8 cellular contexts compared by ENCODE assay signal in genomic region chr5:150129813-150130492, GRCh38. TPM values are rescaled to one million over a fixed set of nuclear protein-coding genes. Genes with fewer than 3 reads are reported as not detected.
DNase-seq lines count a peak whose midpoint lies in the region; ATAC-seq, FAIRE-seq and TF ChIP-seq lines count a peak whose summit lies in the region.

No MANE protein-coding gene starts in this region.

- peak; percentile 76 to 93 for ATAC-seq in A549
- ATAC-seq in T-helper 17 cell, result peak; percentile 54
- ATAC-seq in GM19397 (IDR thresholded peaks at IDR 0.05; ENCODE audit: unreplicated experiment), result no peak

- CTCF ChIA-PET in A549 (lab: Yijun Ruan, JAX) (interaction anchor here (0.6 to 11.7 kb wide), 42 partner anchors 9 to 310 kb away, joined by 3 to 98 read pairs (median 4); partner anchors contain the start of gene CDX1), MCF 10A (lab: Yijun Ruan, JAX) (interaction anchor here (0.6 to 5.3 kb wide), 40 partner anchors 8 to 305 kb away, joined by 3 to 45 read pairs (median 4); no protein-coding TSS in a partner anchor)

- no peak for FAIRE-seq in A549 (lab: Jason Lieb, UNC)

- H3K9me3 ChIP-seq in A549 (no peaks in the 10 kb centered on the region), T-helper 17 cell (ENCODE audit: control insufficient read depth, low read length, poor library complexity, severe bottlenecking) (no peaks in the 10 kb centered on the region)

- TF ChIP-seq EP300 in A549 (IDR thresholded peaks at IDR 0.05), result no peak

- H3K27ac ChIP-seq in A549, result peak overlapping the region; percentile 39 to 76; a peak in 5 of 6 replicates

- BruUV-seq in MCF 10A (replicated peaks; lab: Mats Ljungman, UMichigan), result no TSS peak

- H3K9me3 Mint-ChIP-seq in MCF 10A (ENCODE audit: unreplicated experiment), result no peaks in the 10 kb centered on the region

- H3K27ac Mint-ChIP-seq in T-helper 17 cell (no peak overlapping the region), MCF 10A (ENCODE audit: low read depth, unreplicated experiment) (no peak overlapping the region)

- POLR2A ChIA-PET in A549 (lab: Yijun Ruan, JAX), result no interaction called here
- POLR2A ChIA-PET in MCF 10A (lab: Yijun Ruan, JAX), result interaction anchor here (0.6 to 0.9 kb wide), 2 partner anchors 13 to 84 kb away, joined by 3 to 4 read pairs; no protein-coding TSS in a partner anchor

- 21% methylated on average over 22 of the region's 25 CpGs for WGBS in A549 (ENCODE audit: missing lambda C conversion rate)

- H3K36me3 Mint-ChIP-seq in T-helper 17 cell (ENCODE audit: low read depth) (no peaks in the 10 kb centered on the region), MCF 10A (ENCODE audit: insufficient read depth, unreplicated experiment) (no peaks in the 10 kb centered on the region)

- no peak for TF ChIP-seq POLR2A in A549 (IDR thresholded peaks at IDR 0.05; ENCODE audit: low read length)

- DNase-seq in A549 (ENCODE audit: low read depth in 1 of 2, low spot score in 1 of 2) (peak; percentile 71 to 94), GM12865 (ENCODE audit: low read depth) (peak; percentile 71), HuH-7.5 (ENCODE audit: low spot score) (peak; percentile 92), T-helper 17 cell (no peak), MCF 10A (ENCODE audit: unreplicated experiment) (peak; percentile 90), islet precursor cell (peak; percentile 87)
- DNase-seq in stimulated activated CD4-positive, alpha-beta T cell treated with anti-CD3 and anti-CD28 coated beads, Interleukin-12 subunit alpha, Interleukin-12 subunit beta, amount 100 ng/mL, for 4 hours, result peak; percentile 36

- peak overlapping the region; percentile 67 for H3K4me2 ChIP-seq in A549

- peaks cover 4% of the 10 kb centered on the region; the same call in 2 of the 3 replicates for H3K4me1 ChIP-seq in A549

- peaks cover 19% of the 10 kb centered on the region for H3K27me3 Mint-ChIP-seq in T-helper 17 cell
- no peaks in the 10 kb centered on the region for H3K27me3 Mint-ChIP-seq in MCF 10A (ENCODE audit: insufficient read depth, unreplicated experiment)

- H3K4me3 Mint-ChIP-seq in T-helper 17 cell (no peak overlapping the region), MCF 10A (ENCODE audit: unreplicated experiment) (peak overlapping the region; percentile 59)

- no peak overlapping the region for H3K4me3 ChIP-seq in A549
- no peak overlapping the region for H3K4me3 ChIP-seq in GM12865 (ENCODE audit: low read depth, low read length)

- TF ChIP-seq CTCF in A549 (IDR thresholded peaks at IDR 0.05) (peak; percentile 96), GM12865 (IDR thresholded peaks at IDR 0.05; ENCODE audit: insufficient read depth, low read depth, low read length, missing control alignments) (peak; percentile 95), MCF 10A (IDR thresholded peaks at IDR 0.05; ENCODE audit: unreplicated experiment) (peak; percentile 98)

- TF ChIP-seq RAD21 in A549 (conservative IDR thresholded peaks at IDR 0.05 in 1 of 2, IDR thresholded peaks at IDR 0.05 in 1 of 2), result peak; percentile 97

- intact Hi-C loops in MCF 10A (cut with micrococcal nuclease), result loop anchor here (1.0 kb wide), 5 partner anchors 31 to 306 kb away; no protein-coding TSS in a partner anchor

- H3K4me1 Mint-ChIP-seq in T-helper 17 cell (peaks cover 5% of the 10 kb centered on the region), MCF 10A (ENCODE audit: insufficient read depth, unreplicated experiment) (peaks cover 25% of the 10 kb centered on the region)

TF ChIP-seq in A549, 52 proteins besides CTCF, POLR2A, EP300 and RAD21:
- TF ChIP-seq SMC3 (IDR thresholded peaks at IDR 0.05), result peak; percentile 95
- no peak for TF ChIP-seq FOSL2 (IDR thresholded peaks at IDR 0.05)
- TF ChIP-seq FOSL2 (CRISPR knock-in tag; IDR thresholded peaks at IDR 0.05), result no peak
- TF ChIP-seq CHD4 (IDR thresholded peaks at IDR 0.05; ENCODE audit: borderline replicate concordance), result no peak
- no peak for TF ChIP-seq CHD2 (IDR thresholded peaks at IDR 0.05; ENCODE audit: low read length, partially characterized antibody)
- no peak for TF ChIP-seq POLR2AphosphoS2 (conservative IDR thresholded peaks at IDR 0.05; ENCODE audit: low read length)
- TF ChIP-seq, protein P1, sequence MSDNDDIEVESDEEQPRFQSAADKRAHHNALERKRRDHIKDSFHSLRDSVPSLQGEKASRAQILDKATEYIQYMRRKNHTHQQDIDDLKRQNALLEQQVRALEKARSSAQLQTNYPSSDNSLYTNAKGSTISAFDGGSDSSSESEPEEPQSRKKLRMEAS (IDR thresholded peaks at IDR 0.05), result peak; percentile 78
- TF ChIP-seq TP53 (CRISPR knock-in tag; IDR thresholded peaks at IDR 0.05), result no peak
- TF ChIP-seq ESRRA (IDR thresholded peaks at IDR 0.05; ENCODE audit: borderline replicate concordance, low read length), result no peak
- TF ChIP-seq ZFP36 (IDR thresholded peaks at IDR 0.05; ENCODE audit: borderline replicate concordance, partially characterized antibody), result no peak
- TF ChIP-seq CEBPB (IDR thresholded peaks at IDR 0.05), result peak; percentile 91 to 99
- no peak for TF ChIP-seq RCOR1 (IDR thresholded peaks at IDR 0.05; ENCODE audit: low read depth, low read length)
- no peak for TF ChIP-seq EHF (CRISPR knock-in tag; IDR thresholded peaks at IDR 0.05)
- no peak for TF ChIP-seq ZSCAN20 (CRISPR knock-in tag; IDR thresholded peaks at IDR 0.05)
- TF ChIP-seq RNF2 (IDR thresholded peaks at IDR 0.05; ENCODE audit: borderline replicate concordance, low read depth), result no peak
- no peak for TF ChIP-seq RARB (CRISPR knock-in tag; IDR thresholded peaks at IDR 0.05)
- TF ChIP-seq HOXA7 (CRISPR knock-in tag; IDR thresholded peaks at IDR 0.05), result no peak
TF ChIP-seq in A549: peak in this region for 3.

RNA-seq across cellular contexts. Expression of gene PDGFRB, which starts 25.7 kb away (rescaled TPM):
- polyA plus RNA-seq in A549 (2011; rRNA removed) (0.15 and 0.22 TPM in 2 replicates), A549 (2017; fragmentation: RNase III; extraction: RNeasy Plus Mini Kit Qiagen cat#74134 plus additional on column Dnase treatment) (0.05 to 0.24 TPM (median 0.22 TPM) in 3 replicates)
- 0.05 and 0.09 TPM in 2 replicates for polyA plus RNA-seq in A549 (2012; cell fraction: cytosol; rRNA removed)
- 0.18 and 0.38 TPM in 2 replicates for polyA plus RNA-seq in A549 (2012; cell fraction: nucleus; rRNA removed)
- 0.25 and 0.54 TPM in 2 replicates for polyA minus RNA-seq in A549 (2011; rRNA and poly(A)+ RNA removed)
- total RNA-seq in T-helper 17 cell (under 1 TPM in 1 of 2 donors, not detected in 1; 0.57 TPM), MCF 10A (2022) (0.07 and 0.63 TPM in 2 replicates)

RNA-seq across cellular contexts. Expression of gene CDX1, which starts 36.6 kb away (rescaled TPM):
- not detected in 2 replicates for polyA plus RNA-seq in A549 (2011; rRNA removed)
- not detected in 2 replicates for polyA plus RNA-seq in A549 (2012; cell fraction: cytosol; rRNA removed)
- not detected in 2 replicates for polyA plus RNA-seq in A549 (2012; cell fraction: nucleus; rRNA removed)
- polyA plus RNA-seq in A549 (2017; fragmentation: RNase III; extraction: RNeasy Plus Mini Kit Qiagen cat#74134 plus additional on column Dnase treatment), result not detected in 3 replicates
- not detected in 2 replicates for polyA minus RNA-seq in A549 (2011; rRNA and poly(A)+ RNA removed)
- not detected for total RNA-seq in T-helper 17 cell
- not detected in 2 replicates for total RNA-seq in MCF 10A (2022)

RNA-seq across cellular contexts. Expression of gene CSF1R, which starts 43.6 kb away (rescaled TPM):
- polyA plus RNA-seq in A549 (2011; rRNA removed) (0.06 and 0.12 TPM in 2 replicates), A549 (2017; fragmentation: RNase III; extraction: RNeasy Plus Mini Kit Qiagen cat#74134 plus additional on column Dnase treatment) (not detected in 3 replicates)
- polyA plus RNA-seq in A549 (2012; cell fraction: cytosol; rRNA removed), result 0.04 and 0.10 TPM in 2 replicates
- 0.02 and 0.15 TPM in 2 replicates for polyA plus RNA-seq in A549 (2012; cell fraction: nucleus; rRNA removed)
- polyA minus RNA-seq in A549 (2011; rRNA and poly(A)+ RNA removed), result not detected in 2 replicates
- total RNA-seq in T-helper 17 cell (1 to 10 TPM; 2.7 to 3.4 TPM), MCF 10A (2022) (0.88 and 1.6 TPM in 2 replicates)

RNA-seq across cellular contexts. Expression of gene SLC6A7, which starts 59.9 kb away (rescaled TPM):
- polyA plus RNA-seq in A549 (2011; rRNA removed), result not detected in 2 replicates
- polyA plus RNA-seq in A549 (2012; cell fraction: cytosol; rRNA removed), result not detected in 2 replicates
- polyA plus RNA-seq in A549 (2012; cell fraction: nucleus; rRNA removed), result not detected in 2 replicates
- polyA plus RNA-seq in A549 (2017; fragmentation: RNase III; extraction: RNeasy Plus Mini Kit Qiagen cat#74134 plus additional on column Dnase treatment), result not detected in 3 replicates
- polyA minus RNA-seq in A549 (2011; rRNA and poly(A)+ RNA removed), result 0.04 TPM in 1 of 2 replicates, not detected in the other
- total RNA-seq in T-helper 17 cell, result not detected
- not detected in 2 replicates for total RNA-seq in MCF 10A (2022)

Comparison
In these comparisons a context has a peak if more than half of its experiments do, and no peak if none do; other contexts are left out.
1. DNase-seq: peak in A549 (2 of 2), GM12865 (single experiment), HuH-7.5 (single experiment), MCF 10A (single experiment), islet precursor cell (single experiment) and stimulated activated CD4-positive, alpha-beta T cell treated with anti-CD3 and anti-CD28 coated beads, Interleukin-12 subunit alpha, Interleukin-12 subunit beta, amount 100 ng/mL, for 4 hours (single experiment); none in T-helper 17 cell (0 of 3).
2. Peak in every context shown above with its lines, with median percentiles within 50 percentile points of each other: CTCF ChIP-seq.